Comparison of ENCODE assay signal across 6 cellular contexts in genomic region chr1:145995964-145996432, GRCh38. TPM values are rescaled to one million over a fixed set of nuclear protein-coding genes. Genes with fewer than 3 reads are reported as not detected.
A peak's percentile ranks its signal among the peaks of the same experiment; 100 is the strongest.
DNase-seq lines count a peak whose midpoint lies in the region; ATAC-seq and TF ChIP-seq lines count a peak whose summit lies in the region.

No MANE protein-coding gene starts in this region.

- no peaks in the 10 kb centered on the region for H3K27me3 ChIP-seq in HUES64 (ENCODE audit: insufficient read depth, low read length)

- peaks cover 34% of the 10 kb centered on the region for H3K36me3 ChIP-seq in HUES64 (ENCODE audit: insufficient read depth, low read length)

- peak overlapping the region; percentile 94 for H3K4me3 ChIP-seq in HUES64 (ENCODE audit: low read length)

- peak overlapping the region; percentile 26; the same call in 1 of the 2 replicates for H3K27ac ChIP-seq in HUES64 (ENCODE audit: low read depth, low read length)
- H3K27ac ChIP-seq in angular gyrus (ENCODE audit: low read depth, low read length) = peak overlapping the region; percentile 89

- no peaks in the 10 kb centered on the region for H3K9me3 Mint-ChIP-seq in natural killer cell

- intact Hi-C loops in natural killer cell (cut with micrococcal nuclease) = loop anchor here (2.0 to 5.0 kb wide), 4 partner anchors 17 to 69 kb away; partner anchors contain the start of genes ANKRD34A, POLR3GL and RBM8A

- DNase-seq in natural killer cell (no peak), amniotic stem cell (lab: John Stamatoyannopoulos, UW) (no peak), hepatic stellate cell (ENCODE audit: low spot score) (no peak), foreskin melanocyte (no peak)

- no peaks in the 10 kb centered on the region for H3K27me3 Mint-ChIP-seq in natural killer cell (ENCODE audit: low read depth in 2 of 2)

- H3K4me1 ChIP-seq in HUES64 (ENCODE audit: insufficient read depth, low read length) = peaks cover 44% of the 10 kb centered on the region

- H3K4me3 Mint-ChIP-seq in natural killer cell = peak overlapping the region; percentile 97

- H3K36me3 Mint-ChIP-seq in natural killer cell = peaks cover 47% of the 10 kb centered on the region

- H3K9ac ChIP-seq in HUES64 (ENCODE audit: low read depth, low read length) = peak overlapping the region; percentile 87

- no peak for ATAC-seq in natural killer cell

- peaks cover 76 to 81% of the 10 kb centered on the region in 2 donors for H3K4me1 Mint-ChIP-seq in natural killer cell

- peak overlapping the region; percentile 97 to 99 for H3K27ac Mint-ChIP-seq in natural killer cell

- WGBS in HUES64 = 4% methylated on average over 10 of the region's 13 CpGs

- H3K9me3 ChIP-seq in HUES64 (ENCODE audit: insufficient read depth, low read depth, low read length) = no peaks in the 10 kb centered on the region

- TF ChIP-seq CTCF in natural killer cell (IDR thresholded peaks at IDR 0.05) = no peak

RNA-seq across cellular contexts. Expression of gene TXNIP, which starts 0.4 kb away (rescaled TPM):
- polyA plus RNA-seq in HUES64 (2013, experiment 1 of 2) = 10.9 TPM
- 24.1 TPM for polyA plus RNA-seq in HUES64 (2013, experiment 2 of 2)
- 1,000 to 10,000 TPM in 2 of 3 donors, 100 to 1,000 TPM in 1; 984 to 1,724 (median 1,422) TPM for total RNA-seq in natural killer cell

RNA-seq across cellular contexts. Expression of gene HJV, which starts 25.5 kb away (rescaled TPM):
- polyA plus RNA-seq in HUES64 (2013, experiment 1 of 2) = not detected
- not detected for polyA plus RNA-seq in HUES64 (2013, experiment 2 of 2)
- not detected for total RNA-seq in natural killer cell

RNA-seq across cellular contexts. Expression of gene POLR3GL, which starts 31.5 kb away (rescaled TPM):
- polyA plus RNA-seq in HUES64 (2013, experiment 1 of 2) = 6.5 TPM
- polyA plus RNA-seq in HUES64 (2013, experiment 2 of 2) = 10.1 TPM
- total RNA-seq in natural killer cell = 10 to 100 TPM; 34.9 to 37.5 (median 37.4) TPM

RNA-seq across cellular contexts. Expression of gene ANKRD34A, which starts 31.6 kb away (rescaled TPM):
- polyA plus RNA-seq in HUES64 (2013, experiment 1 of 2) = 0.15 TPM
- polyA plus RNA-seq in HUES64 (2013, experiment 2 of 2) = 0.25 TPM
- 1 to 10 TPM; 1.4 to 1.9 (median 1.4) TPM for total RNA-seq in natural killer cell

RNA-seq across cellular contexts. Expression of gene LIX1L, which starts 38.2 kb away (rescaled TPM):
- 5.9 TPM for polyA plus RNA-seq in HUES64 (2013, experiment 1 of 2)
- polyA plus RNA-seq in HUES64 (2013, experiment 2 of 2) = 8.3 TPM
- total RNA-seq in natural killer cell = 10 to 100 TPM; 33.4 to 41.3 (median 38.2) TPM
